In genomic region chr19:13152854-13153626, GRCh38 we compare ENCODE assay signal across 1 cellular context.
A peak's percentile ranks its signal among the peaks of the same experiment; 100 is the strongest.
TF ChIP-seq lines count a peak whose summit lies in the region.

No MANE protein-coding gene starts in this region.

TF ChIP-seq in HepG2, 621 proteins besides CTCF, POLR2A, EP300 and RAD21 (continued from another document and continues in another):
- TF ChIP-seq ZNF503 (CRISPR knock-in tag; IDR thresholded peaks at IDR 0.05): no peak
- TF ChIP-seq ZNF746 (CRISPR knock-in tag; IDR thresholded peaks at IDR 0.05): no peak
- TF ChIP-seq ZNF407 (CRISPR knock-in tag; IDR thresholded peaks at IDR 0.05; ENCODE audit: not compliant biosample characterization): no peak
- TF ChIP-seq FOXM1 (CRISPR knock-in tag; IDR thresholded peaks at IDR 0.05): no peak
- TF ChIP-seq MAFK (conservative IDR thresholded peaks at IDR 0.05 in 1 of 2, IDR thresholded peaks at IDR 0.05 in 1 of 2; ENCODE audit: low read length in 2 of 2): no peak
- TF ChIP-seq IRF9 (CRISPR knock-in tag; IDR thresholded peaks at IDR 0.05; ENCODE audit: borderline replicate concordance): 0 out of 2 replicates have a peak, but pooled peaks have one; percentile 78
- TF ChIP-seq ZNF724P (CRISPR knock-in tag; IDR thresholded peaks at IDR 0.05; ENCODE audit: borderline replicate concordance): no peak; the same call in 1 of the 2 replicates
- peak; percentile 94 for TF ChIP-seq AKAP8 (CRISPR knock-in tag; IDR thresholded peaks at IDR 0.05)
- peak; percentile 39; the same call in 1 of the 2 replicates for TF ChIP-seq BCL6 (CRISPR knock-in tag; IDR thresholded peaks at IDR 0.05)
- peak; percentile 35; the same call in 1 of the 2 replicates for TF ChIP-seq BATF2 (CRISPR knock-in tag; IDR thresholded peaks at IDR 0.05)
- TF ChIP-seq TERF1 (CRISPR knock-in tag; IDR thresholded peaks at IDR 0.05): no peak
- no peak; the same call in 1 of the 2 replicates for TF ChIP-seq MTA1 (CRISPR knock-in tag; IDR thresholded peaks at IDR 0.05; ENCODE audit: borderline replicate concordance)
- TF ChIP-seq SNAI1 (CRISPR knock-in tag; IDR thresholded peaks at IDR 0.05; ENCODE audit: borderline replicate concordance): no peak
- TF ChIP-seq PTBP1 (IDR thresholded peaks at IDR 0.05; ENCODE audit: low read depth, low read length, poor library complexity, severe bottlenecking): no peak
- no peak for TF ChIP-seq SMAD9 (CRISPR knock-in tag; IDR thresholded peaks at IDR 0.05)
- peak; percentile 35; the same call in 1 of the 2 replicates for TF ChIP-seq ZHX1 (CRISPR knock-in tag; IDR thresholded peaks at IDR 0.05; ENCODE audit: low read depth)
- TF ChIP-seq MEIS2 (CRISPR knock-in tag; IDR thresholded peaks at IDR 0.05): no peak; the same call in 1 of the 2 replicates
- TF ChIP-seq TRIM24 (CRISPR knock-in tag; IDR thresholded peaks at IDR 0.05): no peak
- peak; percentile 32; the same call in 1 of the 2 replicates for TF ChIP-seq POGZ (CRISPR knock-in tag; IDR thresholded peaks at IDR 0.05)
- no peak for TF ChIP-seq IRF1 (CRISPR knock-in tag; IDR thresholded peaks at IDR 0.05; ENCODE audit: low read depth)
- peak; percentile 49; the same call in 1 of the 2 replicates for TF ChIP-seq SIX4 (CRISPR knock-in tag; IDR thresholded peaks at IDR 0.05)
- TF ChIP-seq ATF5 (CRISPR knock-in tag; IDR thresholded peaks at IDR 0.05; ENCODE audit: low read depth): no peak
- no peak for TF ChIP-seq NRL (CRISPR knock-in tag; IDR thresholded peaks at IDR 0.05; ENCODE audit: borderline replicate concordance)
- TF ChIP-seq MAFF (IDR thresholded peaks at IDR 0.05; ENCODE audit: low read depth, low read length): no peak
- no peak for TF ChIP-seq PRDM10 (CRISPR knock-in tag; IDR thresholded peaks at IDR 0.05; ENCODE audit: low read depth)
- no peak for TF ChIP-seq EED (CRISPR knock-in tag; IDR thresholded peaks at IDR 0.05)
- no peak for TF ChIP-seq ZNF768 (CRISPR knock-in tag; IDR thresholded peaks at IDR 0.05)
- TF ChIP-seq GLI4 (CRISPR knock-in tag; IDR thresholded peaks at IDR 0.05; ENCODE audit: borderline replicate concordance): no peak; the same call in 1 of the 2 replicates
- 0 out of 2 replicates have a peak, but pooled peaks have one; percentile 47 for TF ChIP-seq ZNF354B (CRISPR knock-in tag; IDR thresholded peaks at IDR 0.05)
- TF ChIP-seq HOXA9 (CRISPR knock-in tag; IDR thresholded peaks at IDR 0.05; ENCODE audit: borderline replicate concordance): peak; percentile 72; the same call in 1 of the 2 replicates
- TF ChIP-seq GATA4 (IDR thresholded peaks at IDR 0.05; ENCODE audit: borderline replicate concordance, low read depth): peak; percentile 88
- peak; percentile 89; the same call in 1 of the 2 replicates for TF ChIP-seq GTF2F1 (IDR thresholded peaks at IDR 0.05; ENCODE audit: low read length)
- TF ChIP-seq MBNL3 (CRISPR knock-in tag; conservative IDR thresholded peaks at IDR 0.05): no peak
- TF ChIP-seq SNAPC5 (CRISPR knock-in tag; IDR thresholded peaks at IDR 0.05; ENCODE audit: borderline replicate concordance): no peak
- peak; percentile 97 for TF ChIP-seq ATF7 (IDR thresholded peaks at IDR 0.05)
- peak; percentile 32; the same call in 1 of the 2 replicates for TF ChIP-seq ATF7 (CRISPR knock-in tag; IDR thresholded peaks at IDR 0.05)
- no peak for TF ChIP-seq TSC22D2 (CRISPR knock-in tag; IDR thresholded peaks at IDR 0.05; ENCODE audit: borderline replicate concordance)
